Comparison of ENCODE assay signal across 1 cellular context in the genomic region with DNA sequence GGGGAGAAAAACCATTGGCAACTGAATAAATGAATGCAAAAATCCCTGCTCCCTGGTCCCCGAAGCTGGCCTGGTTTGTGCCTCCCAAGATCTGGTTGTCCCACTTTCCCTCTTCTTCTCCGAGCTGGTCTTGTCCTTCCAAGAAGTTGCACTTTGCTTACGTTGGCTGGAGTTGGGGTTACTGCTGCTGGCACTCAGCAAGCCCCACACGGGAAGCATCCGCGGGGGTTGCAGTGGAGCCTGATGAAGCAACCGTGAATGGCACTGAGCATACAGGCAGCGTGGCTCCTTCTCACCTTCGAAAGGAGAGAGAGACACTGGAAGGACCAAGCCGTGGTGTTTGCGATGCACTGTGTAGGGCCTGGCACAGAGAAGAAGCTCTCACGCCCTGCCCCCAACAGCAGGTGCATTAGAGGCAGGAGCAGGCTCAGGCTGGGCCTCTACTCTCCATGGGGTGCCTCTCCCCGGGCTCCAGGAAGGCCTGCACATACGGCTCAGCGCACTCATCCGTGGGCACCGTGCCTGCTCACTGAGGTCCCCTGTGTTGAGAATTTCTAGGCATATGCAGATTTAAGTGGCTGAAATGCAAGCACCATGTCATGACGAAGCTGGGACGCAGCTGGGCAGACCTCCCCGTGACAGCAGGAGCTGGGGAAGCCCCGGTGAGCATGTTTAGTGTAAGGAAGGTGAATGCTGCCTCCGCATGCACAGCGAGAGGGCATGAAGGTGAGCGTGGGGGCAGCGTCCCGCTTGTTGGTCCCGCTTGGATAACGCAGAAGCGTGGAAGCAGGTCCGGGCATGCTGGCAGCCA.
TF ChIP-seq lines count a peak whose summit lies in the region.

No MANE protein-coding gene starts in this region.

TF ChIP-seq in HepG2, 621 proteins besides CTCF, POLR2A, EP300 and RAD21:
- TF ChIP-seq HNRNPK (IDR thresholded peaks at IDR 0.05; ENCODE audit: low read depth, low read length, poor library complexity, severe bottlenecking): no peak
- no peak for TF ChIP-seq ZNF383 (CRISPR knock-in tag; IDR thresholded peaks at IDR 0.05; ENCODE audit: borderline replicate concordance)
- TF ChIP-seq, protein P1, sequence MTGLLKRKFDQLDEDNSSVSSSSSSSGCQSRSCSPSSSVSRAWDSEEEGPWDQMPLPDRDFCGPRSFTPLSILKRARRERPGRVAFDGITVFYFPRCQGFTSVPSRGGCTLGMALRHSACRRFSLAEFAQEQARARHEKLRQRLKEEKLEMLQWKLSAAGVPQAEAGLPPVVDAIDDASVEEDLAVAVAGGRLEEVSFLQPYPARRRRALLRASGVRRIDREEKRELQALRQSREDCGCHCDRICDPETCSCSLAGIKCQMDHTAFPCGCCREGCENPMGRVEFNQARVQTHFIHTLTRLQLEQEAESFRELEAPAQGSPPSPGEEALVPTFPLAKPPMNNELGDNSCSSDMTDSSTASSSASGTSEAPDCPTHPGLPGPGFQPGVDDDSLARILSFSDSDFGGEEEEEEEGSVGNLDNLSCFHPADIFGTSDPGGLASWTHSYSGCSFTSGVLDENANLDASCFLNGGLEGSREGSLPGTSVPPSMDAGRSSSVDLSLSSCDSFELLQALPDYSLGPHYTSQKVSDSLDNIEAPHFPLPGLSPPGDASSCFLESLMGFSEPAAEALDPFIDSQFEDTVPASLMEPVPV (CRISPR knock-in tag; IDR thresholded peaks at IDR 0.05): no peak
- TF ChIP-seq RARG (CRISPR knock-in tag; IDR thresholded peaks at IDR 0.05; ENCODE audit: low read depth): no peak
- TF ChIP-seq BATF2 (CRISPR knock-in tag; IDR thresholded peaks at IDR 0.05): no peak
- TF ChIP-seq RBM22 (optimal IDR thresholded peaks at IDR 0.05; ENCODE audit: low read length): peak; percentile 91
- TF ChIP-seq GATA4 (IDR thresholded peaks at IDR 0.05; ENCODE audit: borderline replicate concordance, low read depth): no peak
- TF ChIP-seq CBX2 (IDR thresholded peaks at IDR 0.05; ENCODE audit: low read depth, low read length): no peak
- no peak for TF ChIP-seq CBX2 (CRISPR knock-in tag; IDR thresholded peaks at IDR 0.05; ENCODE audit: low read depth)
- no peak for TF ChIP-seq ZNF20 (CRISPR knock-in tag; IDR thresholded peaks at IDR 0.05)
- TF ChIP-seq MEF2D (CRISPR knock-in tag; IDR thresholded peaks at IDR 0.05): no peak
- peak; percentile 70 for TF ChIP-seq AGO2 (optimal IDR thresholded peaks at IDR 0.05; ENCODE audit: low read depth, low read length)
- TF ChIP-seq RBFOX2 (IDR thresholded peaks at IDR 0.05; ENCODE audit: low read depth, low read length): peak; percentile 43; the same call in 1 of the 2 replicates
- peak; percentile 56; the same call in 1 of the 2 replicates for TF ChIP-seq ZNF280B (CRISPR knock-in tag; IDR thresholded peaks at IDR 0.05; ENCODE audit: borderline replicate concordance)
- no peak for TF ChIP-seq HOXA9 (CRISPR knock-in tag; IDR thresholded peaks at IDR 0.05; ENCODE audit: borderline replicate concordance)
